Comparison of ENCODE assay signal across 1 cellular context in genomic region chr17:37609170-37610040, GRCh38.
TF ChIP-seq lines count a peak whose summit lies in the region.

Gene SYNRG, minus strand, starts transcription at chr17:37609418. Its CDS starts 63 bp downstream, at chr17:37609355.

TF ChIP-seq in WTC11, 78 proteins besides CTCF, POLR2A, EP300 and RAD21 (continued from another document and continues in another):
- TF ChIP-seq, protein P1, sequence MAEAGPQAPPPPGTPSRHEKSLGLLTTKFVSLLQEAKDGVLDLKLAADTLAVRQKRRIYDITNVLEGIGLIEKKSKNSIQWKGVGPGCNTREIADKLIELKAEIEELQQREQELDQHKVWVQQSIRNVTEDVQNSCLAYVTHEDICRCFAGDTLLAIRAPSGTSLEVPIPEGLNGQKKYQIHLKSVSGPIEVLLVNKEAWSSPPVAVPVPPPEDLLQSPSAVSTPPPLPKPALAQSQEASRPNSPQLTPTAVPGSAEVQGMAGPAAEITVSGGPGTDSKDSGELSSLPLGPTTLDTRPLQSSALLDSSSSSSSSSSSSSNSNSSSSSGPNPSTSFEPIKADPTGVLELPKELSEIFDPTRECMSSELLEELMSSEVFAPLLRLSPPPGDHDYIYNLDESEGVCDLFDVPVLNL (CRISPR knock-in tag; IDR thresholded peaks at IDR 0.05; ENCODE audit: borderline replicate concordance, low read depth) = no peak
- TF ChIP-seq ZNF121 (CRISPR knock-in tag; IDR thresholded peaks at IDR 0.05) = no peak
- TF ChIP-seq ZNF219 (CRISPR knock-in tag; IDR thresholded peaks at IDR 0.05; ENCODE audit: borderline replicate concordance) = no peak
- TF ChIP-seq USF2 (CRISPR knock-in tag; IDR thresholded peaks at IDR 0.05) = peak; percentile 100
- TF ChIP-seq TP53 (CRISPR knock-in tag; IDR thresholded peaks at IDR 0.05) = peak; percentile 84
- TF ChIP-seq CBFB (CRISPR knock-in tag; IDR thresholded peaks at IDR 0.05; ENCODE audit: low read depth) = peak; percentile 82; the same call in 1 of the 2 replicates
- TF ChIP-seq, protein P2, sequence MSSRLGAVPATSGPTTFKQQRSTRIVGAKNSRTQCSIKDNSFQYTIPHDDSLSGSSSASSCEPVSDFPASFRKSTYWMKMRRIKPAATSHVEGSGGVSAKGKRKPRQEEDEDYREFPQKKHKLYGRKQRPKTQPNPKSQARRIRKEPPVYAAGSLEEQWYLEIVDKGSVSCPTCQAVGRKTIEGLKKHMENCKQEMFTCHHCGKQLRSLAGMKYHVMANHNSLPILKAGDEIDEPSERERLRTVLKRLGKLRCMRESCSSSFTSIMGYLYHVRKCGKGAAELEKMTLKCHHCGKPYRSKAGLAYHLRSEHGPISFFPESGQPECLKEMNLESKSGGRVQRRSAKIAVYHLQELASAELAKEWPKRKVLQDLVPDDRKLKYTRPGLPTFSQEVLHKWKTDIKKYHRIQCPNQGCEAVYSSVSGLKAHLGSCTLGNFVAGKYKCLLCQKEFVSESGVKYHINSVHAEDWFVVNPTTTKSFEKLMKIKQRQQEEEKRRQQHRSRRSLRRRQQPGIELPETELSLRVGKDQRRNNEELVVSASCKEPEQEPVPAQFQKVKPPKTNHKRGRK (CRISPR knock-in tag; IDR thresholded peaks at IDR 0.05; ENCODE audit: borderline replicate concordance) = no peak
- no peak for TF ChIP-seq ZNF263 (CRISPR knock-in tag; IDR thresholded peaks at IDR 0.05; ENCODE audit: low read depth)
- peak; percentile 49; the same call in 1 of the 2 replicates for TF ChIP-seq FOXP4 (CRISPR knock-in tag; IDR thresholded peaks at IDR 0.05)
- peak; percentile 87; the same call in 1 of the 2 replicates for TF ChIP-seq ERG (CRISPR knock-in tag; IDR thresholded peaks at IDR 0.05)
- peak; percentile 78 for TF ChIP-seq AR (CRISPR knock-in tag; IDR thresholded peaks at IDR 0.05)
- peak; percentile 67; the same call in 1 of the 2 replicates for TF ChIP-seq ESRRA (CRISPR knock-in tag; IDR thresholded peaks at IDR 0.05; ENCODE audit: borderline replicate concordance)
- no peak for TF ChIP-seq ZNF425 (CRISPR knock-in tag; conservative IDR thresholded peaks at IDR 0.05)
- TF ChIP-seq CREM (CRISPR knock-in tag; IDR thresholded peaks at IDR 0.05) = peak; percentile 79
- TF ChIP-seq NR3C1 (CRISPR knock-in tag; conservative IDR thresholded peaks at IDR 0.05; ENCODE audit: low read depth) = 0 out of 2 replicates have a peak, but pooled peaks have one; percentile 52
- peak; percentile 89; the same call in 1 of the 2 replicates for TF ChIP-seq TEAD1 (CRISPR knock-in tag; IDR thresholded peaks at IDR 0.05)
- TF ChIP-seq, protein P3, sequence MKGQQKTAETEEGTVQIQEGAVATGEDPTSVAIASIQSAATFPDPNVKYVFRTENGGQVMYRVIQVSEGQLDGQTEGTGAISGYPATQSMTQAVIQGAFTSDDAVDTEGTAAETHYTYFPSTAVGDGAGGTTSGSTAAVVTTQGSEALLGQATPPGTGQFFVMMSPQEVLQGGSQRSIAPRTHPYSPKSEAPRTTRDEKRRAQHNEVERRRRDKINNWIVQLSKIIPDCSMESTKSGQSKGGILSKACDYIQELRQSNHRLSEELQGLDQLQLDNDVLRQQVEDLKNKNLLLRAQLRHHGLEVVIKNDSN (CRISPR knock-in tag; IDR thresholded peaks at IDR 0.05) = peak; percentile 99
- TF ChIP-seq NR1H2 (CRISPR knock-in tag; IDR thresholded peaks at IDR 0.05) = no peak
- peak; percentile 85 for TF ChIP-seq GABPB1 (CRISPR knock-in tag; IDR thresholded peaks at IDR 0.05)
- TF ChIP-seq JAZF1 (CRISPR knock-in tag; IDR thresholded peaks at IDR 0.05) = no peak
- peak; percentile 89 for TF ChIP-seq FOXK1 (CRISPR knock-in tag; IDR thresholded peaks at IDR 0.05)
- no peak; the same call in 1 of the 2 replicates for TF ChIP-seq NFE2L1 (CRISPR knock-in tag; IDR thresholded peaks at IDR 0.05)
- TF ChIP-seq RORB (CRISPR knock-in tag; IDR thresholded peaks at IDR 0.05) = no peak
- peak; percentile 10; the same call in 1 of the 2 replicates for TF ChIP-seq ZNF423 (CRISPR knock-in tag; IDR thresholded peaks at IDR 0.05)
- peak; percentile 97 for TF ChIP-seq SP1 (CRISPR knock-in tag; conservative IDR thresholded peaks at IDR 0.05)
- peak; percentile 78; the same call in 1 of the 2 replicates for TF ChIP-seq ZBTB21 (CRISPR knock-in tag; IDR thresholded peaks at IDR 0.05; ENCODE audit: borderline replicate concordance)
- no peak for TF ChIP-seq ZNF671 (CRISPR knock-in tag; IDR thresholded peaks at IDR 0.05)
- peak; percentile 86 for TF ChIP-seq NR2C2 (CRISPR knock-in tag; IDR thresholded peaks at IDR 0.05)
- TF ChIP-seq, protein P4, sequence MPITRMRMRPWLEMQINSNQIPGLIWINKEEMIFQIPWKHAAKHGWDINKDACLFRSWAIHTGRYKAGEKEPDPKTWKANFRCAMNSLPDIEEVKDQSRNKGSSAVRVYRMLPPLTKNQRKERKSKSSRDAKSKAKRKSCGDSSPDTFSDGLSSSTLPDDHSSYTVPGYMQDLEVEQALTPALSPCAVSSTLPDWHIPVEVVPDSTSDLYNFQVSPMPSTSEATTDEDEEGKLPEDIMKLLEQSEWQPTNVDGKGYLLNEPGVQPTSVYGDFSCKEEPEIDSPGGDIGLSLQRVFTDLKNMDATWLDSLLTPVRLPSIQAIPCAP (CRISPR knock-in tag; IDR thresholded peaks at IDR 0.05) = no peak; the same call in 1 of the 2 replicates
- TF ChIP-seq JUN (CRISPR knock-in tag; IDR thresholded peaks at IDR 0.05) = peak; percentile 33; the same call in 1 of the 2 replicates
- TF ChIP-seq, protein P5, sequence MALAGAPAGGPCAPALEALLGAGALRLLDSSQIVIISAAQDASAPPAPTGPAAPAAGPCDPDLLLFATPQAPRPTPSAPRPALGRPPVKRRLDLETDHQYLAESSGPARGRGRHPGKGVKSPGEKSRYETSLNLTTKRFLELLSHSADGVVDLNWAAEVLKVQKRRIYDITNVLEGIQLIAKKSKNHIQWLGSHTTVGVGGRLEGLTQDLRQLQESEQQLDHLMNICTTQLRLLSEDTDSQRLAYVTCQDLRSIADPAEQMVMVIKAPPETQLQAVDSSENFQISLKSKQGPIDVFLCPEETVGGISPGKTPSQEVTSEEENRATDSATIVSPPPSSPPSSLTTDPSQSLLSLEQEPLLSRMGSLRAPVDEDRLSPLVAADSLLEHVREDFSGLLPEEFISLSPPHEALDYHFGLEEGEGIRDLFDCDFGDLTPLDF (CRISPR knock-in tag; IDR thresholded peaks at IDR 0.05) = no peak
- no peak for TF ChIP-seq TEAD4 (CRISPR knock-in tag; IDR thresholded peaks at IDR 0.05)
- TF ChIP-seq, protein P6, sequence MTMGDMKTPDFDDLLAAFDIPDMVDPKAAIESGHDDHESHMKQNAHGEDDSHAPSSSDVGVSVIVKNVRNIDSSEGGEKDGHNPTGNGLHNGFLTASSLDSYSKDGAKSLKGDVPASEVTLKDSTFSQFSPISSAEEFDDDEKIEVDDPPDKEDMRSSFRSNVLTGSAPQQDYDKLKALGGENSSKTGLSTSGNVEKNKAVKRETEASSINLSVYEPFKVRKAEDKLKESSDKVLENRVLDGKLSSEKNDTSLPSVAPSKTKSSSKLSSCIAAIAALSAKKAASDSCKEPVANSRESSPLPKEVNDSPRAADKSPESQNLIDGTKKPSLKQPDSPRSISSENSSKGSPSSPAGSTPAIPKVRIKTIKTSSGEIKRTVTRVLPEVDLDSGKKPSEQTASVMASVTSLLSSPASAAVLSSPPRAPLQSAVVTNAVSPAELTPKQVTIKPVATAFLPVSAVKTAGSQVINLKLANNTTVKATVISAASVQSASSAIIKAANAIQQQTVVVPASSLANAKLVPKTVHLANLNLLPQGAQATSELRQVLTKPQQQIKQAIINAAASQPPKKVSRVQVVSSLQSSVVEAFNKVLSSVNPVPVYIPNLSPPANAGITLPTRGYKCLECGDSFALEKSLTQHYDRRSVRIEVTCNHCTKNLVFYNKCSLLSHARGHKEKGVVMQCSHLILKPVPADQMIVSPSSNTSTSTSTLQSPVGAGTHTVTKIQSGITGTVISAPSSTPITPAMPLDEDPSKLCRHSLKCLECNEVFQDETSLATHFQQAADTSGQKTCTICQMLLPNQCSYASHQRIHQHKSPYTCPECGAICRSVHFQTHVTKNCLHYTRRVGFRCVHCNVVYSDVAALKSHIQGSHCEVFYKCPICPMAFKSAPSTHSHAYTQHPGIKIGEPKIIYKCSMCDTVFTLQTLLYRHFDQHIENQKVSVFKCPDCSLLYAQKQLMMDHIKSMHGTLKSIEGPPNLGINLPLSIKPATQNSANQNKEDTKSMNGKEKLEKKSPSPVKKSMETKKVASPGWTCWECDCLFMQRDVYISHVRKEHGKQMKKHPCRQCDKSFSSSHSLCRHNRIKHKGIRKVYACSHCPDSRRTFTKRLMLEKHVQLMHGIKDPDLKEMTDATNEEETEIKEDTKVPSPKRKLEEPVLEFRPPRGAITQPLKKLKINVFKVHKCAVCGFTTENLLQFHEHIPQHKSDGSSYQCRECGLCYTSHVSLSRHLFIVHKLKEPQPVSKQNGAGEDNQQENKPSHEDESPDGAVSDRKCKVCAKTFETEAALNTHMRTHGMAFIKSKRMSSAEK (CRISPR knock-in tag; IDR thresholded peaks at IDR 0.05; ENCODE audit: borderline replicate concordance) = no peak
- TF ChIP-seq PRRX2 (CRISPR knock-in tag; IDR thresholded peaks at IDR 0.05) = peak; percentile 95
- no peak for TF ChIP-seq TCF7 (CRISPR knock-in tag; IDR thresholded peaks at IDR 0.05; ENCODE audit: low read depth)
- no peak for TF ChIP-seq ZNF138 (CRISPR knock-in tag; conservative IDR thresholded peaks at IDR 0.05)
- peak; percentile 84; the same call in 1 of the 2 replicates for TF ChIP-seq FOXP1 (CRISPR knock-in tag; IDR thresholded peaks at IDR 0.05; ENCODE audit: borderline replicate concordance)
- no peak for TF ChIP-seq CREB1 (CRISPR knock-in tag; IDR thresholded peaks at IDR 0.05)
